Comparison of ENCODE assay signal across 21 cellular contexts in the genomic region with DNA sequence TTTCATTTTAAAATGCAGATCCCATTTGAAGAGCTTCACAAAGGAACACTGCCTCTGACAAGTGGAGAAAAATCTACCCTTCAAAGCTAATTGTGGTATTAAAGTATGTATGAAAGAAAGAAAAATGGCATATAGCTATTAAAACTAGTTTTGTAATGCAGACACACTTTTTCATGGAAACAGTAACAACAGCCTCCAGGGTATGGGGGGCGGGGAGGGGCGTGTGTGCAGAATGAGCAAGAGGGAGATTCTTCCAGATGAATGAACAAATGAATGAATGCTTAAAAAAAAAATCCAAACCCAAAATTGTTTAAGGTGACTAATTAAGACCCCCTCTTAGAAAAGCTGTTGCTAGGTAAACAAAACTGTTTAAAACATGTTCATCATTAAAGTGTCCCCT.
DNase-seq lines count a peak whose midpoint lies in the region; FAIRE-seq and TF ChIP-seq lines count a peak whose summit lies in the region.
"Had no signal": no experiment of that assay in that cellular context is flagged by ENCODE, and none has a peak within 500 bp of the region (broad histone marks: within the 10 kb centered on the region; RNA-seq: fewer than 3 reads in every experiment).

No MANE protein-coding gene starts in this region.

- H3K4me1 ChIP-seq in HAP-1: peaks cover 29% of the 10 kb centered on the region
- no peaks in the 10 kb centered on the region for H3K4me1 ChIP-seq in breast epithelium
- H3K4me1 ChIP-seq: A549; BLaER1 treated with 17β-estradiol and CSF1 and Interleukin-3, amounts not matched to agents 10 nM and 100 nM; Caco-2 had no signal

- in situ Hi-C loops in HAP-1 (cut with MboI; ENCODE audit: low sequenced_read_pairs) (no loop called here), KBM-7 (cut with MboI; ENCODE audit: low pct_unique_long_range_greater_than_20kb, low sequenced_read_pairs) (no loop called here)

- H3K4me3 ChIP-seq in HAP-1 (no peak overlapping the region), breast epithelium (no peak overlapping the region)
- H3K4me3 ChIP-seq: A549; BLaER1 treated with 17β-estradiol and CSF1 and Interleukin-3, amounts not matched to agents 10 nM and 100 nM had no signal

- peak overlapping the region; percentile 71; the same call in 1 of the 2 replicates for H3K27ac ChIP-seq in VCaP
- no peak overlapping the region for H3K27ac ChIP-seq in breast epithelium
- H3K27ac ChIP-seq: 22Rv1; A549; BLaER1 treated with 17β-estradiol and CSF1 and Interleukin-3, amounts not matched to agents 10 nM and 100 nM; C4-2B had no signal

- intact Hi-C loops in breast epithelium (cut with DNase I; ENCODE audit: low total_unique reads): no loop called here

- FAIRE-seq in RCC 7860 (lab: Jason Lieb, UNC): no peak
- FAIRE-seq: A549, D721Med, G401.6, GM12891, GM19239 had no signal

- H3K9me3 ChIP-seq in HAP-1 (no peaks in the 10 kb centered on the region), breast epithelium (no peaks in the 10 kb centered on the region)
- H3K9me3 ChIP-seq: A549, Caco-2 had no signal

- no peak for TF ChIP-seq POLR2A in breast epithelium (IDR thresholded peaks at IDR 0.05)

- TF ChIP-seq CTCF in VCaP (conservative IDR thresholded peaks at IDR 0.05): no peak
- TF ChIP-seq CTCF in breast epithelium (IDR thresholded peaks at IDR 0.05): no peak

- DNase-seq in HAP-1 (ENCODE audit: low spot score in 2 of 2): peak; percentile 92 to 97
- peak; percentile 97 for DNase-seq in NCI-H1694 treated with DMSO at 0.1 percent for 48 hours (lab: John Stamatoyannopoulos, UW)
- no peak for DNase-seq in KBM-7
- no peak for DNase-seq in breast epithelium (ENCODE audit: low spot score in 2 of 2)
- no peak for DNase-seq in RCC 7860 (ENCODE audit: low spot score)
- DNase-seq: AML-193; Caco-2; Calu3; CD4-positive, alpha-beta T cell; CD8-positive, alpha-beta T cell; DMS79 treated with DMSO at 0.1 percent for 48 hours; GF-D8 had no signal

- H3K27me3 ChIP-seq in HAP-1 (ENCODE audit: low read depth): peaks cover 13% of the 10 kb centered on the region
- no peaks in the 10 kb centered on the region for H3K27me3 ChIP-seq in breast epithelium
- H3K27me3 ChIP-seq: BLaER1 treated with 17β-estradiol and CSF1 and Interleukin-3, amounts not matched to agents 10 nM and 100 nM had no signal

- H3K36me3 ChIP-seq in HAP-1 (replicated peaks) (no peaks in the 10 kb centered on the region), breast epithelium (no peaks in the 10 kb centered on the region)
- H3K36me3 ChIP-seq: BLaER1 treated with 17β-estradiol and CSF1 and Interleukin-3, amounts not matched to agents 10 nM and 100 nM had no signal

Comparison
In these comparisons a context has a peak if more than half of its experiments do, and no peak if none do; other contexts are left out.
1. DNase-seq: peak in HAP-1 (2 of 2) and NCI-H1694 treated with DMSO at 0.1 percent for 48 hours (single experiment); none in KBM-7 (single experiment), breast epithelium (0 of 2) and RCC 7860 (single experiment).